Comparison of ENCODE assay signal across 14 cellular contexts in genomic region chr9:130660326-130660682, GRCh38. TPM values are rescaled to one million over a fixed set of nuclear protein-coding genes. Genes with fewer than 3 reads are reported as not detected.
DNase-seq lines count a peak whose midpoint lies in the region; ATAC-seq and TF ChIP-seq lines count a peak whose summit lies in the region.
"Had no signal": no experiment of that assay in that cellular context is flagged by ENCODE, and none has a peak within 500 bp of the region (broad histone marks: within the 10 kb centered on the region; RNA-seq: fewer than 3 reads in every experiment).

No MANE protein-coding gene starts in this region.

- H3K4me3 ChIP-seq in SK-N-SH (ENCODE audit: low read depth in 2 of 2, low read length in 1 of 2) = no peak overlapping the region
- H3K4me3 ChIP-seq in ascending aorta = peak overlapping the region; percentile 46 to 55
- peak overlapping the region; percentile 5 for H3K4me3 ChIP-seq in mesodermal cell (ENCODE audit: extremely low read depth, insufficient read depth, low read length, poor library complexity, severe bottlenecking)
- peak overlapping the region; percentile 38 to 49 (median 45) for H3K4me3 ChIP-seq in stomach

- no peak for TF ChIP-seq RAD21 in SK-N-SH (IDR thresholded peaks at IDR 0.05; ENCODE audit: low read length)

- H3K9ac ChIP-seq in SK-N-SH = no peak overlapping the region

- 6% methylated on average over 22 of the region's 33 CpGs for WGBS in SK-N-SH (ENCODE audit: low lambda C conversion rate)
- 0 to 1% methylated on average over 23 to 33 of the region's 33 CpGs for WGBS in mesodermal cell (ENCODE audit: insufficient coverage in 2 of 2), 2 experiments
- WGBS in stomach, 5 donors = 1 to 9% (median 4%) methylated on average over 22 to 33 of the region's 33 CpGs

- TF ChIP-seq EP300 in SK-N-SH (IDR thresholded peaks at IDR 0.05; ENCODE audit: borderline replicate concordance in 1 of 2, low read depth in 1 of 2, low read length in 1 of 2) (no peak), stomach (IDR thresholded peaks at IDR 0.05) (no peak)

- no peak for TF ChIP-seq POLR2A in stomach (IDR thresholded peaks at IDR 0.05)

- H4K20me1 ChIP-seq in SK-N-SH (ENCODE audit: insufficient read depth) = peaks cover 8% of the 10 kb centered on the region; the same call in 1 of the 2 replicates

- no peak overlapping the region for H2AFZ ChIP-seq in SK-N-SH (ENCODE audit: low read depth)

- H3K9me2 ChIP-seq in SK-N-SH = no peaks in the 10 kb centered on the region

- H3K4me1 ChIP-seq in SK-N-SH (ENCODE audit: control insufficient read depth in 1 of 2, insufficient read depth in 2 of 2, low read depth in 1 of 2, low read length in 1 of 2) = peaks cover 0 to 3% of the 10 kb centered on the region in 2 experiments; a peak in 1 of 4 replicates
- H3K4me1 ChIP-seq in ascending aorta = peaks cover 3 to 43% of the 10 kb centered on the region in 2 donors
- peaks cover 2% of the 10 kb centered on the region for H3K4me1 ChIP-seq in mesodermal cell (ENCODE audit: control insufficient read depth, insufficient read depth, low read length, poor library complexity, severe bottlenecking)
- peaks cover 46 to 62% (median 59%) of the 10 kb centered on the region in 4 donors for H3K4me1 ChIP-seq in stomach
- H3K4me1 ChIP-seq: foreskin keratinocyte had no signal

- no peaks in the 10 kb centered on the region for H3F3A ChIP-seq in SK-N-SH (replicated peaks; ENCODE audit: insufficient read depth)

- H3K36me3 ChIP-seq in SK-N-SH (replicated peaks in 1 of 2; ENCODE audit: control insufficient read depth in 1 of 2, insufficient read depth in 2 of 2, low read length in 1 of 2) (no peaks in the 10 kb centered on the region), ascending aorta (no peaks in the 10 kb centered on the region), mesodermal cell (ENCODE audit: control insufficient read depth, insufficient read depth, low read length) (no peaks in the 10 kb centered on the region), stomach (no peaks in the 10 kb centered on the region)

- intact Hi-C loops in ascending aorta (cut with DNase I) (no loop called here), stomach (cut with DNase I; ENCODE audit: low total_unique reads) (no loop called here)

- peaks cover 84% of the 10 kb centered on the region for H3K27me3 ChIP-seq in SK-N-SH (ENCODE audit: insufficient read depth)
- peaks cover 39% of the 10 kb centered on the region for H3K27me3 ChIP-seq in ascending aorta
- peaks cover 62 to 100% (median 96%) of the 10 kb centered on the region in 3 donors for H3K27me3 ChIP-seq in stomach

- TF ChIP-seq CTCF in SK-N-SH (IDR thresholded peaks at IDR 0.05) (no peak), ascending aorta (IDR thresholded peaks at IDR 0.05) (no peak), stomach (IDR thresholded peaks at IDR 0.05) (no peak)

- H3K79me2 ChIP-seq in SK-N-SH (ENCODE audit: insufficient read depth) = no peaks in the 10 kb centered on the region

- H3K9me3 ChIP-seq in SK-N-SH (no peaks in the 10 kb centered on the region), ascending aorta (no peaks in the 10 kb centered on the region), mesodermal cell (ENCODE audit: control insufficient read depth, low read length) (no peaks in the 10 kb centered on the region), stomach (peaks cover 0 to 12% (median 2%) of the 10 kb centered on the region in 4 donors)

- H3K4me2 ChIP-seq in SK-N-SH = peak overlapping the region; percentile 15; the same call in 1 of the 2 replicates

- H3K27ac ChIP-seq in SK-N-SH (ENCODE audit: low read depth in 2 of 2, low read length in 1 of 2) = no peak overlapping the region
- no peak overlapping the region for H3K27ac ChIP-seq in ascending aorta
- no peak overlapping the region for H3K27ac ChIP-seq in mesodermal cell (ENCODE audit: low read depth, low read length, severe bottlenecking)
- no peak overlapping the region for H3K27ac ChIP-seq in stomach
- H3K27ac ChIP-seq: foreskin keratinocyte, RWPE1 had no signal

- CTCF ChIA-PET in SK-N-SH (lab: Yijun Ruan, JAX) = interaction anchor here (1.3 kb wide), 1 partner anchor 9 kb away, joined by 5 read pairs; no protein-coding TSS in a partner anchor

- POLR2A ChIA-PET in SK-N-SH (lab: Yijun Ruan, JAX) = no interaction called here

- ATAC-seq in SK-N-SH treated with all-trans-retinoic acid at 6 μM for 48 hours (no peak), HG03039 (IDR thresholded peaks at IDR 0.05; ENCODE audit: unreplicated experiment) (no peak)

- no peak for DNase-seq in SK-N-SH
- no peak for DNase-seq in ascending aorta (ENCODE audit: low spot score in 2 of 2)
- DNase-seq in stomach = no peak
- no peak for DNase-seq in DMS79 (lab: John Stamatoyannopoulos, UW)
- no peak for DNase-seq in activated CD4-positive, CD25-positive, alpha-beta regulatory T cell (lab: John Stamatoyannopoulos, UW)
- DNase-seq: NCI-H2029; stimulated activated CD4-positive, alpha-beta T cell treated with anti-CD3 and anti-CD28 coated beads, Interleukin-12 subunit alpha, Interleukin-12 subunit beta, amount 100 ng/mL, for 4 hours; stimulated activated CD8-positive, alpha-beta memory T cell treated with anti-CD3 and anti-CD28 coated beads, Interleukin-4, amount 100 ng/mL, for 48 hours had no signal

TF ChIP-seq in SK-N-SH, 30 proteins besides CTCF, POLR2A, EP300 and RAD21 (continues in another document):
- TF ChIP-seq NRF1 (IDR thresholded peaks at IDR 0.05; ENCODE audit: low read depth, low read length) (no peak), TEAD4 (IDR thresholded peaks at IDR 0.05; ENCODE audit: borderline replicate concordance, insufficient read depth) (no peak), MEF2A (IDR thresholded peaks at IDR 0.05; ENCODE audit: borderline replicate concordance, low read depth) (no peak)
- TF ChIP-seq, protein P1, sequence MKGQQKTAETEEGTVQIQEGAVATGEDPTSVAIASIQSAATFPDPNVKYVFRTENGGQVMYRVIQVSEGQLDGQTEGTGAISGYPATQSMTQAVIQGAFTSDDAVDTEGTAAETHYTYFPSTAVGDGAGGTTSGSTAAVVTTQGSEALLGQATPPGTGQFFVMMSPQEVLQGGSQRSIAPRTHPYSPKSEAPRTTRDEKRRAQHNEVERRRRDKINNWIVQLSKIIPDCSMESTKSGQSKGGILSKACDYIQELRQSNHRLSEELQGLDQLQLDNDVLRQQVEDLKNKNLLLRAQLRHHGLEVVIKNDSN (IDR thresholded peaks at IDR 0.05; ENCODE audit: borderline replicate concordance, low read depth) = no peak
- TF ChIP-seq, protein P2, sequence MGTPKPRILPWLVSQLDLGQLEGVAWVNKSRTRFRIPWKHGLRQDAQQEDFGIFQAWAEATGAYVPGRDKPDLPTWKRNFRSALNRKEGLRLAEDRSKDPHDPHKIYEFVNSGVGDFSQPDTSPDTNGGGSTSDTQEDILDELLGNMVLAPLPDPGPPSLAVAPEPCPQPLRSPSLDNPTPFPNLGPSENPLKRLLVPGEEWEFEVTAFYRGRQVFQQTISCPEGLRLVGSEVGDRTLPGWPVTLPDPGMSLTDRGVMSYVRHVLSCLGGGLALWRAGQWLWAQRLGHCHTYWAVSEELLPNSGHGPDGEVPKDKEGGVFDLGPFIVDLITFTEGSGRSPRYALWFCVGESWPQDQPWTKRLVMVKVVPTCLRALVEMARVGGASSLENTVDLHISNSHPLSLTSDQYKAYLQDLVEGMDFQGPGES (IDR thresholded peaks at IDR 0.05; ENCODE audit: low read depth, low read length) = no peak

TF ChIP-seq in SK-N-SH treated with all-trans-retinoic acid at 6 μM for 48 hours, 23 proteins besides CTCF, POLR2A, EP300 and RAD21 (continues in another document):
- TF ChIP-seq RARB (CRISPR knock-in tag; IDR thresholded peaks at IDR 0.05) (no peak), ZNF8 (CRISPR knock-in tag; IDR thresholded peaks at IDR 0.05) (no peak), ARNTL (CRISPR knock-in tag; IDR thresholded peaks at IDR 0.05; ENCODE audit: borderline replicate concordance, low read depth) (no peak), ESRRG (CRISPR knock-in tag; IDR thresholded peaks at IDR 0.05) (no peak), TOX (CRISPR knock-in tag; IDR thresholded peaks at IDR 0.05; ENCODE audit: borderline replicate concordance) (no peak), TCF4 (CRISPR knock-in tag; IDR thresholded peaks at IDR 0.05; ENCODE audit: borderline replicate concordance) (no peak), PPARA (CRISPR knock-in tag; IDR thresholded peaks at IDR 0.05; ENCODE audit: borderline replicate concordance) (no peak), SNAI2 (CRISPR knock-in tag; IDR thresholded peaks at IDR 0.05) (no peak), OSR1 (CRISPR knock-in tag; IDR thresholded peaks at IDR 0.05) (no peak)
- TF ChIP-seq, protein P3, sequence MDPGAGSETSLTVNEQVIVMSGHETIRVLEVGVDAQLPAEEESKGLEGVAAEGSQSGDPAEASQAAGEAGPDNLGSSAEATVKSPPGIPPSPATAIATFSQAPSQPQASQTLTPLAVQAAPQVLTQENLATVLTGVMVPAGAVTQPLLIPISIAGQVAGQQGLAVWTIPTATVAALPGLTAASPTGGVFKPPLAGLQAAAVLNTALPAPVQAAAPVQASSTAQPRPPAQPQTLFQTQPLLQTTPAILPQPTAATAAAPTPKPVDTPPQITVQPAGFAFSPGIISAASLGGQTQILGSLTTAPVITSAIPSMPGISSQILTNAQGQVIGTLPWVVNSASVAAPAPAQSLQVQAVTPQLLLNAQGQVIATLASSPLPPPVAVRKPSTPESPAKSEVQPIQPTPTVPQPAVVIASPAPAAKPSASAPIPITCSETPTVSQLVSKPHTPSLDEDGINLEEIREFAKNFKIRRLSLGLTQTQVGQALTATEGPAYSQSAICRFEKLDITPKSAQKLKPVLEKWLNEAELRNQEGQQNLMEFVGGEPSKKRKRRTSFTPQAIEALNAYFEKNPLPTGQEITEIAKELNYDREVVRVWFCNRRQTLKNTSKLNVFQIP (CRISPR knock-in tag; IDR thresholded peaks at IDR 0.05; ENCODE audit: borderline replicate concordance, low read depth) = no peak

RNA-seq across cellular contexts. Expression of gene PRDM12, which starts 4.1 kb away (rescaled TPM):
- 0.02 and 0.08 TPM in 2 replicates for polyA plus RNA-seq in SK-N-SH (2012; rRNA removed)
- polyA plus RNA-seq in SK-N-SH (2012; cell fraction: cytosol; rRNA removed) = 0.05 and 0.06 TPM in 2 replicates
- polyA plus RNA-seq in SK-N-SH (2012; cell fraction: nucleus; rRNA removed) = 0.05 and 0.14 TPM in 2 replicates
- not detected for total RNA-seq in ascending aorta
- polyA plus RNA-seq in mesodermal cell (2013, experiment 1 of 2) = 0.11 TPM
- polyA plus RNA-seq in mesodermal cell (2013, experiment 2 of 2) = 0.25 TPM
- not detected for total RNA-seq in stomach
- polyA plus RNA-seq in stomach = under 1 TPM in 1 of 3 donors, not detected in 2; 0.08 TPM
- total RNA-seq: foreskin keratinocyte had no signal
- polyA plus RNA-seq: AG04450, foreskin keratinocyte had no signal

RNA-seq across cellular contexts. Expression of gene EXOSC2, which starts 33.3 kb away (rescaled TPM):
- polyA plus RNA-seq in SK-N-SH (2012; rRNA removed) (28.7 and 36.8 TPM in 2 replicates), stomach (10 to 100 TPM; 13.6 to 15.0 (median 14.5) TPM)
- polyA plus RNA-seq in SK-N-SH (2012; cell fraction: cytosol; rRNA removed) = 30.8 and 32.4 TPM in 2 replicates
- polyA plus RNA-seq in SK-N-SH (2012; cell fraction: nucleus; rRNA removed) = 46.6 and 64.0 TPM in 2 replicates
- total RNA-seq in ascending aorta (20.6 TPM), stomach (10 to 100 TPM in 3 of 5 donors, 1 to 10 TPM in 2; 6.4 to 36.9 (median 14.0) TPM)
- 20.9 TPM for polyA plus RNA-seq in mesodermal cell (2013, experiment 1 of 2)
- 19.2 TPM for polyA plus RNA-seq in mesodermal cell (2013, experiment 2 of 2)

Comparison
In these comparisons a context has a peak if more than half of its experiments do, and no peak if none do; other contexts are left out.
1. H3K4me3 ChIP-seq: peak in ascending aorta (2 of 2), mesodermal cell (single experiment) and stomach (4 of 4); none in SK-N-SH (0 of 2).